In genomic region chr3:180073561-180073960, GRCh38 we compare ENCODE assay signal across 22 cellular contexts. TPM values are rescaled to one million over a fixed set of nuclear protein-coding genes. Genes with fewer than 3 reads are reported as not detected.
"Had no signal": no experiment of that assay in that cellular context is flagged by ENCODE, and none has a peak within 500 bp of the region (broad histone marks: within the 10 kb centered on the region; RNA-seq: fewer than 3 reads in every experiment).

No MANE protein-coding gene starts in this region.

- DNase-seq: activated B cell treated with CpG ODN at 0.5 μM for 24 hours; activated CD4-positive, alpha-beta T cell treated with anti-CD3 and anti-CD28 coated beads for 36 hours; activated CD4-positive, alpha-beta T cell treated with anti-CD3 and anti-CD28 coated beads, Interleukin-2, amount 50 U/mL, for 4 hours; activated CD8-positive, alpha-beta memory T cell treated with anti-CD3 and anti-CD28 coated beads, Interleukin-2, amount 50 U/mL, for 48 hours; activated naive CD4-positive, alpha-beta T cell; activated T-cell treated with anti-CD3 and anti-CD28 coated beads, Interleukin-2, amount 50 U/mL, for 4 hours; adrenal gland; cerebellar nuclear complex; endodermal cell; foreskin melanocyte; left lung; right cardiac atrium; stimulated activated CD4-positive, alpha-beta T cell treated with anti-CD3 and anti-CD28 coated beads, Interleukin-12 subunit alpha, Interleukin-12 subunit beta, amount 100 ng/mL, for 4 hours; stimulated activated CD4-positive, alpha-beta T cell treated with anti-CD3 and anti-CD28 coated beads, Interleukin-4, amount 100 ng/mL, for 4 hours; stimulated activated naive CD8-positive, alpha-beta T cell treated with anti-CD3 and anti-CD28 coated beads, Interleukin-15, Interleukin-2, amounts not matched to agents 100 U/mL and 50 U/mL, for 24 hours; T1000; upper lobe of left lung had no signal

- ATAC-seq: activated CD4-positive, alpha-beta T cell treated with anti-CD3 and anti-CD28 coated beads for 36 hours; activated T-cell treated with anti-CD3 and anti-CD28 coated beads, Interleukin-2, amount 50 U/mL, for 4 hours; left lung; right cardiac atrium; stimulated activated naive CD8-positive, alpha-beta T cell treated with anti-CD3 and anti-CD28 coated beads, Interleukin-15, Interleukin-2, amounts not matched to agents 100 U/mL and 50 U/mL, for 24 hours had no signal

- H3K4me3 ChIP-seq: adrenal gland, coronary artery, left lung, upper lobe of left lung had no signal

- H2AFZ ChIP-seq: parathyroid adenoma had no signal

- H3K27me3 ChIP-seq: adrenal gland, left lung, neutrophil, upper lobe of left lung had no signal

- H3K79me2 ChIP-seq: parathyroid adenoma had no signal

- H3K9me3 ChIP-seq: adrenal gland, left lung, neutrophil, upper lobe of left lung had no signal

- H3K27ac ChIP-seq: adrenal gland, coronary artery, left lung, neutrophil, parathyroid adenoma, upper lobe of left lung had no signal

- H3K9ac ChIP-seq: parathyroid adenoma had no signal

- H3K36me3 ChIP-seq: adrenal gland, left lung, neutrophil, upper lobe of left lung had no signal

- H3K4me1 ChIP-seq: adrenal gland, left lung, parathyroid adenoma, upper lobe of left lung had no signal

RNA-seq across cellular contexts. Expression of gene PEX5L, which starts 36.8 kb away (rescaled TPM):
- total RNA-seq: activated B cell treated with CpG ODN at 0.5 μM for 24 hours; activated CD8-positive, alpha-beta memory T cell treated with anti-CD3 and anti-CD28 coated beads for 36 hours; left lung; pulmonary artery endothelial cell; upper lobe of left lung had no signal
